ENCODE assay signal across 10 cellular contexts in genomic region chr6:31908791-31909190, GRCh38.
DNase-seq lines count a peak whose midpoint lies in the region; ATAC-seq, FAIRE-seq and TF ChIP-seq lines count a peak whose summit lies in the region.
"Had no signal": no experiment of that assay in that cellular context is flagged by ENCODE, and none has a peak within 500 bp of the region (broad histone marks: within the 10 kb centered on the region; RNA-seq: fewer than 3 reads in every experiment).

No MANE protein-coding gene starts in this region.

- no peak for FAIRE-seq in urothelium cell line (lab: Jason Lieb, UNC)

- ATAC-seq in GM19452 (IDR thresholded peaks at IDR 0.05; ENCODE audit: unreplicated experiment) (peak; percentile 78), HG03378 (IDR thresholded peaks at IDR 0.05; ENCODE audit: unreplicated experiment) (peak; percentile 76)

- peak; percentile 46 for DNase-seq in EH (ENCODE audit: low read depth)
- DNase-seq in brain microvascular endothelial cell, result peak; percentile 76
- DNase-seq in urothelium cell line (ENCODE audit: low spot score), result no peak
- no peak for DNase-seq in NAMALWA (ENCODE audit: low spot score)
- DNase-seq in coronary artery (ENCODE audit: low spot score), result no peak
- DNase-seq in NOMO-1 treated with DMSO at 0.1 percent for 48 hours (lab: John Stamatoyannopoulos, UW; ENCODE audit: unreplicated experiment), result no peak
- DNase-seq: COR-L47, NCI-H524 had no signal

- in situ Hi-C loops in brain microvascular endothelial cell (cut with HindIII; ENCODE audit: low pct_ligation_motif_present, low sequenced_read_pairs), result no loop called here

- H3K4me3 ChIP-seq in brain microvascular endothelial cell (ENCODE audit: low read depth, low read length) (no peak overlapping the region), coronary artery (no peak overlapping the region)

- no peaks in the 10 kb centered on the region for H3K27me3 ChIP-seq in brain microvascular endothelial cell (replicated peaks)

- TF ChIP-seq CTCF in brain microvascular endothelial cell (IDR thresholded peaks at IDR 0.05; ENCODE audit: low read depth, low read length, missing control alignments) (no peak), coronary artery (IDR thresholded peaks at IDR 0.05) (no peak)

- no peaks in the 10 kb centered on the region for H3K36me3 ChIP-seq in brain microvascular endothelial cell (replicated peaks)

- peak overlapping the region; percentile 97 for H3K27ac ChIP-seq in brain microvascular endothelial cell
- no peak overlapping the region for H3K27ac ChIP-seq in coronary artery

Comparison
In these comparisons a context has a peak if more than half of its experiments do, and no peak if none do; other contexts are left out.
1. DNase-seq: peak in EH (single experiment) and brain microvascular endothelial cell (single experiment); none in urothelium cell line (single experiment), NAMALWA (single experiment), coronary artery (single experiment) and NOMO-1 treated with DMSO at 0.1 percent for 48 hours (single experiment).